Comparison of ENCODE assay signal across 17 cellular contexts in the genomic region with DNA sequence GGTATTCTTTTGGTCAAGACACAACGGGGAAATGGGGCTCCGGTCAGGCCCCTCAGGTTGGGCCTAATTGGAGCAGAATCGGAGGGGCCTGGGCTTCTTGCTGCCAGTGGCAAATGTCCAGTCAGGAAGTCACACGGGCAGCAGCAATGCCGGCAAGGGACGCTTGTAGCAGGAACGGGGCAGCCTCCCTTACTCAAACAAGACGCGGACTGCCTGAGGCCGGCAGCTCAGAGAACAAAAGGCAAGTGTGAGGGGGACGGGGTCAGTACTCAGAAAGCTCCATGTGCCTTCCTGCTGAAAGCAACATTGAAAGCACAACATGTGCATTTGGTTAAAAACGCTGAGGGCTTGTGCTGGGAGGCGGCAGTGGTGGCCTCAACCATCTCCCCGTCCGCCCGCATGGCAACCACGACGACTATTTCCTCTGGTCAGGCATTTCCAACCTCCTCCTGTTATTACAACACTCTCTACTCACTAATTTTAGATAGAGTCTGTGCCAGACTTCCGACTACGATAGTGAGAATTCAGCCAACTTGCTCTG. TPM values are rescaled to one million over a fixed set of nuclear protein-coding genes. Genes with fewer than 3 reads are reported as not detected.
A peak's percentile ranks its signal among the peaks of the same experiment; 100 is the strongest.
DNase-seq lines count a peak whose midpoint lies in the region; ATAC-seq, FAIRE-seq and TF ChIP-seq lines count a peak whose summit lies in the region.
"Had no signal": no experiment of that assay in that cellular context is flagged by ENCODE, and none has a peak within 500 bp of the region (broad histone marks: within the 10 kb centered on the region; RNA-seq: fewer than 3 reads in every experiment).

No MANE protein-coding gene starts in this region.

- no peaks in the 10 kb centered on the region for H4K20me1 ChIP-seq in GM23248 (ENCODE audit: insufficient read depth)
- H4K20me1 ChIP-seq in astrocyte (ENCODE audit: insufficient read depth, low read length): no peaks in the 10 kb centered on the region

- POLR2A ChIA-PET in naive thymus-derived CD4-positive, alpha-beta T cell (lab: Charles Lee): interaction anchor here (1.0 to 4.0 kb wide), 8 partner anchors 10 to 21 kb away, joined by 3 to 57 read pairs (median 8); no protein-coding TSS in a partner anchor

- H3K79me2 ChIP-seq in GM23248 (ENCODE audit: insufficient read depth) (no peaks in the 10 kb centered on the region), astrocyte (ENCODE audit: insufficient read depth, low read length) (no peaks in the 10 kb centered on the region)

- H3K4me3 ChIP-seq in GM23248: no peak overlapping the region
- H3K4me3 ChIP-seq in astrocyte (ENCODE audit: insufficient read depth, low read depth, low read length): no peak overlapping the region
- no peak overlapping the region for H3K4me3 ChIP-seq in naive thymus-derived CD4-positive, alpha-beta T cell (ENCODE audit: low read length)
- no peak overlapping the region for H3K4me3 ChIP-seq in body of pancreas
- H3K4me3 ChIP-seq: GM12878, K562, left lung, ovary had no signal

- in situ Hi-C loops in GM23248 (cut with MboI): no loop called here

- CTCF ChIA-PET in naive thymus-derived CD4-positive, alpha-beta T cell (lab: Charles Lee): interaction anchor here (0.9 to 1.6 kb wide), 2 partner anchors 22 to 73 kb away, joined by 3 to 4 read pairs; no protein-coding TSS in a partner anchor

- no peak overlapping the region for H3K4me3 Mint-ChIP-seq in astrocyte (ENCODE audit: unreplicated experiment)
- peak overlapping the region in 3 of 10 donors; percentile 30 to 90 (median 61) for H3K4me3 Mint-ChIP-seq in naive thymus-derived CD4-positive, alpha-beta T cell

- H3K9me2 ChIP-seq in GM23248 (ENCODE audit: insufficient read depth): no peaks in the 10 kb centered on the region

- H3K9ac ChIP-seq in GM23248: no peak overlapping the region
- H3K9ac ChIP-seq in astrocyte (ENCODE audit: low read length): no peak overlapping the region

- TF ChIP-seq CTCF in astrocyte (IDR thresholded peaks at IDR 0.05; ENCODE audit: insufficient read depth, low read depth, low read length): no peak
- TF ChIP-seq CTCF in body of pancreas (IDR thresholded peaks at IDR 0.05): no peak

- ATAC-seq in naive thymus-derived CD4-positive, alpha-beta T cell: no peak
- ATAC-seq in body of pancreas: no peak
- ATAC-seq: GM12878, K562, left lung had no signal

- no peak for FAIRE-seq in astrocyte (lab: Jason Lieb, UNC)
- FAIRE-seq: GM12878, K562 had no signal

- no peak overlapping the region for H3K27ac ChIP-seq in GM23248
- no peak overlapping the region for H3K27ac ChIP-seq in astrocyte (ENCODE audit: low read depth, low read length)
- H3K27ac ChIP-seq in naive thymus-derived CD4-positive, alpha-beta T cell (ENCODE audit: low read depth, low read length): peak overlapping the region; percentile 92
- H3K27ac ChIP-seq in body of pancreas: no peak overlapping the region
- H3K27ac ChIP-seq: left lung, ovary had no signal

- no peaks in the 10 kb centered on the region for H3F3A ChIP-seq in GM23248 (ENCODE audit: insufficient read depth)

- H3K36me3 ChIP-seq in GM23248 (ENCODE audit: low read depth): no peaks in the 10 kb centered on the region
- H3K36me3 ChIP-seq in astrocyte (ENCODE audit: insufficient read depth, low read length): no peaks in the 10 kb centered on the region
- H3K36me3 ChIP-seq in naive thymus-derived CD4-positive, alpha-beta T cell (ENCODE audit: control insufficient read depth in 2 of 3, insufficient read depth in 3 of 3, low read length in 3 of 3): no peaks in the 10 kb centered on the region
- H3K36me3 ChIP-seq in body of pancreas (replicated peaks in 1 of 2; ENCODE audit: insufficient read depth in 1 of 2, low read depth in 2 of 2): no peaks in the 10 kb centered on the region
- H3K36me3 ChIP-seq: left lung, ovary had no signal

- no peaks in the 10 kb centered on the region for H3K36me3 Mint-ChIP-seq in astrocyte (ENCODE audit: low read depth, unreplicated experiment)
- H3K36me3 Mint-ChIP-seq in naive thymus-derived CD4-positive, alpha-beta T cell: peaks cover 0 to 18% (median 2%) of the 10 kb centered on the region in 5 donors

- no peaks in the 10 kb centered on the region for H3K9me3 Mint-ChIP-seq in astrocyte (ENCODE audit: unreplicated experiment)
- H3K9me3 Mint-ChIP-seq in naive thymus-derived CD4-positive, alpha-beta T cell: peaks cover 0 to 8% (median 3%) of the 10 kb centered on the region in 11 donors

- TF ChIP-seq POLR2A in body of pancreas (IDR thresholded peaks at IDR 0.05): no peak

- WGBS in GM23248 (ENCODE audit: low coverage in 1 of 2, low lambda C conversion rate in 2 of 2, missing lambda C conversion rate in 2 of 2), 2 experiments: 66 to 68% methylated on average over 20 of the region's 20 CpGs
- WGBS in body of pancreas, 2 donors: 62 to 73% methylated on average over 20 of the region's 20 CpGs

- DNase-seq in AML-193 (lab: John Stamatoyannopoulos, UW): peak; percentile 87 to 92
- DNase-seq in GM23248: peak; percentile 12
- DNase-seq in astrocyte (ENCODE audit: low read depth): no peak
- no peak for DNase-seq in naive thymus-derived CD4-positive, alpha-beta T cell
- DNase-seq in OCI-M1 (lab: John Stamatoyannopoulos, UW): no peak
- no peak for DNase-seq in body of pancreas
- DNase-seq in RKO (ENCODE audit: low spot score): no peak
- no peak for DNase-seq in cerebellar nuclear complex (lab: John Stamatoyannopoulos, UW)
- DNase-seq: activated CD4-positive, alpha-beta T cell treated with anti-CD3 and anti-CD28 coated beads, Interleukin-2, amount 50 U/mL, for 4 hours; cortex of kidney; glutamatergic neuron; NCI-H187 treated with DMSO at 0.1 percent for 48 hours; NCI-H82; ovary had no signal

- H3K27ac Mint-ChIP-seq in astrocyte (ENCODE audit: unreplicated experiment): peak overlapping the region; percentile 31
- peak overlapping the region; percentile 24 to 100 (median 100) for H3K27ac Mint-ChIP-seq in naive thymus-derived CD4-positive, alpha-beta T cell

- H3K27me3 ChIP-seq in GM23248 (replicated peaks; ENCODE audit: insufficient read depth) (no peaks in the 10 kb centered on the region; the same call in 1 of the 2 replicates), astrocyte (ENCODE audit: insufficient read depth, low read length) (peaks cover 12% of the 10 kb centered on the region), body of pancreas (no peaks in the 10 kb centered on the region)
- H3K27me3 ChIP-seq in naive thymus-derived CD4-positive, alpha-beta T cell (ENCODE audit: control insufficient read depth in 2 of 2, insufficient read depth in 2 of 2, low read length in 2 of 2): no peaks in the 10 kb centered on the region
- H3K27me3 ChIP-seq: left lung, ovary had no signal

- H2AFZ ChIP-seq in GM23248: no peak overlapping the region
- no peak overlapping the region for H2AFZ ChIP-seq in astrocyte (ENCODE audit: low read depth, low read length)

- H3K4me2 ChIP-seq in GM23248 (ENCODE audit: unreplicated experiment): no peak overlapping the region
- no peak overlapping the region for H3K4me2 ChIP-seq in astrocyte (ENCODE audit: low read length)

- H3K27me3 Mint-ChIP-seq in astrocyte (ENCODE audit: low read depth, unreplicated experiment): peaks cover 37% of the 10 kb centered on the region
- H3K27me3 Mint-ChIP-seq in naive thymus-derived CD4-positive, alpha-beta T cell: peaks cover 0 to 16% (median 0%) of the 10 kb centered on the region in 5 donors

- no peaks in the 10 kb centered on the region for H3K9me3 ChIP-seq in GM23248 (ENCODE audit: low read depth)
- H3K9me3 ChIP-seq in astrocyte (ENCODE audit: insufficient read depth, low read depth, low read length): no peaks in the 10 kb centered on the region
- no peaks in the 10 kb centered on the region for H3K9me3 ChIP-seq in naive thymus-derived CD4-positive, alpha-beta T cell (ENCODE audit: control insufficient read depth in 2 of 3, low read length in 3 of 3)
- H3K9me3 ChIP-seq in body of pancreas: no peaks in the 10 kb centered on the region
- H3K9me3 ChIP-seq: left lung, ovary had no signal

- H3K4me1 Mint-ChIP-seq in astrocyte (ENCODE audit: low read depth, unreplicated experiment): peaks cover 5% of the 10 kb centered on the region
- H3K4me1 Mint-ChIP-seq in naive thymus-derived CD4-positive, alpha-beta T cell: peaks cover 62 to 87% (median 84%) of the 10 kb centered on the region in 7 donors

- no peaks in the 10 kb centered on the region for H3K4me1 ChIP-seq in GM23248 (ENCODE audit: insufficient read depth)
- H3K4me1 ChIP-seq in astrocyte (ENCODE audit: insufficient read depth, low read length): no peaks in the 10 kb centered on the region
- H3K4me1 ChIP-seq in naive thymus-derived CD4-positive, alpha-beta T cell (ENCODE audit: control insufficient read depth in 2 of 2, insufficient read depth in 2 of 2, low read length in 2 of 2): peaks cover 64 to 76% of the 10 kb centered on the region in 2 donors
- H3K4me1 ChIP-seq in body of pancreas: peaks cover 28% of the 10 kb centered on the region

- intact Hi-C loops in naive thymus-derived CD4-positive, alpha-beta T cell (cut with micrococcal nuclease): no loop called here
- intact Hi-C loops in body of pancreas (cut with DNase I): no loop called here

RNA-seq across cellular contexts. Expression of gene RASA3, which starts 20.5 kb away (rescaled TPM):
- total RNA-seq in GM23248 (2014; rRNA removed; shearing (Covaris generic)): 36.7 and 46.2 TPM in 2 replicates
- 30.0 and 34.3 TPM in 2 replicates for polyA plus RNA-seq in GM23248 (2016; fragmentation: Nextera tagmentation; extraction: Ambion mirVana)
- total RNA-seq in astrocyte (41.1 and 41.4 TPM in 2 replicates), body of pancreas (10 to 100 TPM; 10.2 to 19.2 TPM)
- total RNA-seq in naive thymus-derived CD4-positive, alpha-beta T cell: 100 to 1,000 TPM; 110 to 227 (median 199) TPM
- polyA plus RNA-seq in naive thymus-derived CD4-positive, alpha-beta T cell: 100 to 1,000 TPM; 109 to 195 TPM

RNA-seq across cellular contexts. Expression of gene CFAP97D2, which starts 26.2 kb away (rescaled TPM):
- not detected in 2 replicates for total RNA-seq in GM23248 (2014; rRNA removed; shearing (Covaris generic))
- not detected in 2 replicates for polyA plus RNA-seq in GM23248 (2016; fragmentation: Nextera tagmentation; extraction: Ambion mirVana)
- total RNA-seq in astrocyte (not detected in 2 replicates), body of pancreas (not detected)
- 1 to 10 TPM in 1 of 5 experiments, under 1 TPM in 1, not detected in 3; 0.27 to 1.1 TPM for total RNA-seq in naive thymus-derived CD4-positive, alpha-beta T cell
- under 1 TPM in 1 of 2 donors, not detected in 1; 0.33 TPM for polyA plus RNA-seq in naive thymus-derived CD4-positive, alpha-beta T cell
- total RNA-seq: GM12878, K562 had no signal
- polyA plus RNA-seq: GM12878, K562, ovary had no signal

Comparison
In these comparisons a context has a peak if more than half of its experiments do, and no peak if none do; other contexts are left out.
1. DNase-seq: peak in AML-193 (2 of 2) and GM23248 (single experiment); none in astrocyte (single experiment), naive thymus-derived CD4-positive, alpha-beta T cell (0 of 9), OCI-M1 (single experiment), body of pancreas (0 of 4), RKO (single experiment) and cerebellar nuclear complex (0 of 2).